35 cellular contexts compared by ENCODE assay signal in genomic region chr6:140845666-140846065, GRCh38.
"Had no signal": no experiment of that assay in that cellular context is flagged by ENCODE, and none has a peak within 500 bp of the region (broad histone marks: within the 10 kb centered on the region; RNA-seq: fewer than 3 reads in every experiment).

No MANE protein-coding gene starts in this region.

- H3K27ac ChIP-seq: adrenal gland, cardiac muscle cell, colonic mucosa, epithelial cell of prostate, esophagus squamous epithelium, neutrophil, pancreas, prostate gland, stomach, upper lobe of right lung had no signal

- FAIRE-seq: endometrium, keratinocyte, pancreas had no signal

- H3K27me3 ChIP-seq: adrenal gland, cardiac muscle cell, colonic mucosa, esophagus squamous epithelium, neutrophil, pancreas, stomach, tibial artery, upper lobe of right lung had no signal

- ATAC-seq: left cardiac atrium; left ventricle myocardium superior; pancreas; sciatic nerve; stimulated activated memory B cell treated with anti-CD40 and anti-IgM and Interleukin-4, amounts not matched to agents 10 μg/mL and 1 μg/mL and 100 μg/mL, for 72 hours; upper lobe of right lung; WTC11 had no signal

- H3K4me1 ChIP-seq: colonic mucosa, esophagus squamous epithelium, pancreas, prostate gland, stomach, upper lobe of right lung had no signal

- H3K36me3 ChIP-seq: adrenal gland, cardiac muscle cell, colonic mucosa, esophagus squamous epithelium, neutrophil, pancreas, prostate gland, stomach, tibial artery, upper lobe of right lung had no signal

- DNase-seq: activated CD4-positive, alpha-beta memory T cell treated with anti-CD3 and anti-CD28 coated beads, Interleukin-2, amount 10 ng/mL, durations not matched to agents 7 days and 5 days; activated CD4-positive, alpha-beta T cell treated with anti-CD3 and anti-CD28 coated beads for 1 hour; activated CD4-positive, alpha-beta T cell treated with anti-CD3 and anti-CD28 coated beads, Interleukin-2, amount 10 ng/mL, durations not matched to agents 7 days and 5 days; activated CD8-positive, alpha-beta memory T cell treated with anti-CD3 and anti-CD28 coated beads, Interleukin-2, amount 50 U/mL, for 48 hours; activated naive CD4-positive, alpha-beta T cell treated with Interleukin-2 at 50 U/mL for 16 hours; activated T-cell treated with anti-CD3 and anti-CD28 coated beads, Interleukin-2, amount 50 U/mL, for 48 hours; adrenal gland; aorta; cerebellar nuclear complex; colonic mucosa; effector CD8-positive, alpha-beta T cell; esophagus squamous epithelium; head of caudate nucleus; hippocampal formation; left cardiac atrium; left ventricle myocardium superior; pancreas; retina; stimulated activated CD4-positive, alpha-beta T cell treated with anti-CD3 and anti-CD28 coated beads, Interleukin-1b, Interleukin-23, amount 100 ng/mL, for 48 hours; stimulated activated CD4-positive, alpha-beta T cell treated with anti-CD3 and anti-CD28 coated beads, Interleukin-4, amount 100 ng/mL, for 4 hours; stimulated activated CD8-positive, alpha-beta memory T cell treated with anti-CD3 and anti-CD28 coated beads, Interleukin-4, amount 100 ng/mL, for 48 hours; stomach; T-helper 2 cell; tibial artery; upper lobe of right lung had no signal

- H3K4me3 ChIP-seq: adrenal gland, cardiac muscle cell, colonic mucosa, esophagus squamous epithelium, pancreas, prostate gland, smooth muscle cell, stomach, tibial artery, upper lobe of right lung had no signal

- H3K9me3 ChIP-seq: adrenal gland, colonic mucosa, esophagus squamous epithelium, neutrophil, pancreas, prostate gland, stomach, tibial artery, upper lobe of right lung had no signal

- H3K4me2 ChIP-seq: smooth muscle cell had no signal
